16 cellular contexts compared by ENCODE assay signal in genomic region chr16:55476625-55477533, GRCh38. TPM values are rescaled to one million over a fixed set of nuclear protein-coding genes. Genes with fewer than 3 reads are reported as not detected.
DNase-seq lines count a peak whose midpoint lies in the region; ATAC-seq and TF ChIP-seq lines count a peak whose summit lies in the region.
"Had no signal": no experiment of that assay in that cellular context is flagged by ENCODE, and none has a peak within 500 bp of the region (broad histone marks: within the 10 kb centered on the region; RNA-seq: fewer than 3 reads in every experiment).

No MANE protein-coding gene starts in this region.

- in situ Hi-C loops in ACHN (cut with HindIII; ENCODE audit: low pct_ligation_motif_present, low pct_unique_long_range_greater_than_20kb, low sequenced_read_pairs), result no loop called here

- CTCF ChIA-PET in GM10248 (lab: Yijun Ruan, JAX), result interaction anchor here (5.6 kb wide), 1 partner anchor 12 kb away, joined by 48 read pairs; no protein-coding TSS in a partner anchor

- ATAC-seq in HG02981 (IDR thresholded peaks at IDR 0.05; ENCODE audit: unreplicated experiment), result no peak
- ATAC-seq: activated CD4-positive, alpha-beta T cell treated with anti-CD3 and anti-CD28 coated beads for 36 hours had no signal

- H3K9me3 ChIP-seq in esophagus (ENCODE audit: control insufficient read depth in 2 of 2, insufficient read depth in 1 of 2, low read depth in 1 of 2, low read length in 1 of 2) (no peaks in the 10 kb centered on the region), muscle layer of colon (ENCODE audit: low read length) (no peaks in the 10 kb centered on the region), testis (no peaks in the 10 kb centered on the region)
- H3K9me3 ChIP-seq: BLaER1 treated with 17β-estradiol and CSF1 and Interleukin-3, amounts not matched to agents 10 nM and 100 nM had no signal

- TF ChIP-seq CTCF in testis (IDR thresholded peaks at IDR 0.05), result no peak
- TF ChIP-seq CTCF in GM10248 (IDR thresholded peaks at IDR 0.05; ENCODE audit: control extremely low read depth, extremely low read depth, low read depth, missing control alignments), result no peak

- H3K9ac ChIP-seq in muscle layer of colon (ENCODE audit: low read length), result no peak overlapping the region
- H3K9ac ChIP-seq: BLaER1 treated with 17β-estradiol and CSF1 and Interleukin-3, amounts not matched to agents 10 nM and 100 nM had no signal

- 68 to 74% methylated on average over 6 of the region's 6 CpGs for WGBS in esophagus, 2 donors
- 53 to 70% methylated on average over 6 of the region's 6 CpGs for WGBS in testis, 2 donors

- no peaks in the 10 kb centered on the region for H3K27me3 ChIP-seq in esophagus (ENCODE audit: control insufficient read depth in 1 of 2, insufficient read depth in 2 of 2, low read length in 2 of 2)
- peaks cover 0 to 23% of the 10 kb centered on the region in 2 donors for H3K27me3 ChIP-seq in muscle layer of colon (ENCODE audit: control insufficient read depth in 1 of 2, insufficient read depth in 2 of 2, low read length in 2 of 2)
- H3K27me3 ChIP-seq in testis, result no peaks in the 10 kb centered on the region

- H3K36me3 ChIP-seq in esophagus (ENCODE audit: control insufficient read depth in 2 of 2, insufficient read depth in 2 of 2, low read length in 1 of 2) (no peaks in the 10 kb centered on the region), muscle layer of colon (ENCODE audit: insufficient read depth, low read length) (no peaks in the 10 kb centered on the region), testis (ENCODE audit: low read depth, missing control alignments) (no peaks in the 10 kb centered on the region)
- H3K36me3 ChIP-seq: BLaER1 treated with 17β-estradiol and CSF1 and Interleukin-3, amounts not matched to agents 10 nM and 100 nM had no signal

- intact Hi-C loops in testis (cut with DNase I; ENCODE audit: low total_unique reads), result no loop called here

- H3K4me1 ChIP-seq in esophagus (ENCODE audit: control insufficient read depth in 2 of 2, insufficient read depth in 2 of 2, low read length in 1 of 2) (peaks cover 0 to 10% of the 10 kb centered on the region in 2 donors), muscle layer of colon (ENCODE audit: insufficient read depth, low read length) (peaks cover 21% of the 10 kb centered on the region), testis (peaks cover 26% of the 10 kb centered on the region)

- DNase-seq in M059J (ENCODE audit: low read depth), result peak; percentile 73
- DNase-seq in testis, result peak; percentile 56
- no peak for DNase-seq in ecto neural progenitor cell (ENCODE audit: low spot score)
- DNase-seq in GM10248 (ENCODE audit: extremely low spot score), result no peak
- DNase-seq in ACHN, result no peak
- DNase-seq: activated CD4-positive, alpha-beta T cell treated with anti-CD3 and anti-CD28 coated beads for 36 hours; activated T-cell treated with anti-CD3 and anti-CD28 coated beads, Interleukin-2, amount 50 U/mL, for 24 hours; amygdala; GOT3; NCI-H2171; occipital lobe had no signal

- no peak for TF ChIP-seq POLR2A in testis (IDR thresholded peaks at IDR 0.05)

- H3K27ac ChIP-seq in esophagus (ENCODE audit: low read depth in 2 of 2, low read length in 1 of 2), result peak overlapping the region; percentile 15 to 48
- peak overlapping the region; percentile 52 for H3K27ac ChIP-seq in muscle layer of colon (ENCODE audit: low read depth, low read length)
- peak overlapping the region; percentile 39 to 69 for H3K27ac ChIP-seq in testis
- H3K27ac ChIP-seq: BLaER1 treated with 17β-estradiol and CSF1 and Interleukin-3, amounts not matched to agents 10 nM and 100 nM; HL-60 had no signal

- no peak overlapping the region for H3K4me3 ChIP-seq in esophagus (ENCODE audit: low read depth in 1 of 2, low read length in 2 of 2)
- no peak overlapping the region for H3K4me3 ChIP-seq in muscle layer of colon (ENCODE audit: low read depth in 1 of 2, low read length in 2 of 2)
- no peak overlapping the region for H3K4me3 ChIP-seq in testis
- H3K4me3 ChIP-seq: BLaER1 treated with 17β-estradiol and CSF1 and Interleukin-3, amounts not matched to agents 10 nM and 100 nM had no signal

- POLR2A ChIA-PET in GM10248 (lab: Yijun Ruan, JAX), result no interaction called here

RNA-seq across cellular contexts. Expression of gene MMP2, which starts 2.1 kb away (rescaled TPM):
- total RNA-seq in M059J (2014; rRNA removed; shearing (Covaris generic)), result 108 and 198 TPM in 2 replicates
- polyA plus RNA-seq in esophagus (10 to 100 TPM in 1 of 2 donors, 1 to 10 TPM in 1; 3.3 to 11.0 TPM), testis (ENCODE audit: insufficient read depth, low read depth, low replicate concordance) (250 TPM)
- 100 to 1,000 TPM in 1 of 2 donors, 10 to 100 TPM in 1; 50.9 to 111 TPM for total RNA-seq in testis
- total RNA-seq: activated CD4-positive, alpha-beta T cell treated with anti-CD3 and anti-CD28 coated beads for 36 hours had no signal

RNA-seq across cellular contexts. Expression of gene LPCAT2, which starts 32.0 kb away (rescaled TPM):
- 29.1 and 32.2 TPM in 2 replicates for total RNA-seq in M059J (2014; rRNA removed; shearing (Covaris generic))
- polyA plus RNA-seq in esophagus, result 1 to 10 TPM; 3.5 to 5.0 TPM
- total RNA-seq in testis, result 10 to 100 TPM in 1 of 2 donors, 1 to 10 TPM in 1; 6.9 to 12.0 TPM
- polyA plus RNA-seq in testis (ENCODE audit: insufficient read depth, low read depth, low replicate concordance), result 8.5 TPM

Comparison
In these comparisons a context has a peak if more than half of its experiments do, and no peak if none do; other contexts are left out.
1. DNase-seq: peak in M059J (single experiment) and testis (single experiment); none in ecto neural progenitor cell (single experiment), GM10248 (single experiment) and ACHN (single experiment).
2. Peak in every context shown above with its lines, with median percentiles within 50 percentile points of each other: H3K27ac ChIP-seq.